18 cellular contexts compared by ENCODE assay signal in the genomic region with DNA sequence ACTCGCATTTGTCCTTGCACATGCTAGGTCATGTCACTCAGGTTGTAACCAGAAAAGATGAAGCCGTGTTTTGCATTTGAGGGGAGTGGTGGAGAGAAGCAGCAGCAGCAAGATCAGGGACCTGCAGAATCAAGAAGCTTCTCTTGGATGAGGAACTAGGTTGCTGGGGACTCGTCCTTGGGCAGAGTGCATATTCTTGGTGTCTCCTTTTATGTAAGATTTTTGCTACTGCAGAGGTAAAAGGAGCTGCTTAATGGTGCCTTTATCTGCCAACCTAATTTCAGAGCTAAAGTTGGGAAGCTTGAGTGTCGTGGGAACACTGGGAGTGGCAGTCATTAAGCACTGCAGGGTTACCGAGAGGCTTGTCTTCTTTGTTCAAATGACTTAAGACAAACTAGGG.
"Had no signal": no experiment of that assay in that cellular context is flagged by ENCODE, and none has a peak within 500 bp of the region (broad histone marks: within the 10 kb centered on the region; RNA-seq: fewer than 3 reads in every experiment).

No MANE protein-coding gene starts in this region.

- H3K4me1 Mint-ChIP-seq: memory B cell had no signal

- H3K36me3 Mint-ChIP-seq: memory B cell, mesothelial cell of epicardium had no signal

- FAIRE-seq: keratinocyte, small intestine had no signal

- H3K9me3 Mint-ChIP-seq: memory B cell had no signal

- ATAC-seq: lower lobe of right lung, psoas muscle had no signal

- H3K27me3 ChIP-seq: heart right ventricle, left lung, neutrophil, thyroid gland, upper lobe of left lung, uterus had no signal

- H3K36me3 ChIP-seq: heart right ventricle, left lung, lower lobe of right lung, neutrophil, thyroid gland, upper lobe of left lung, uterus had no signal

- H3K27ac Mint-ChIP-seq: memory B cell, mesothelial cell of epicardium, nephron had no signal

- H3K9me3 ChIP-seq: heart right ventricle, left lung, lower lobe of right lung, psoas muscle, thyroid gland, upper lobe of left lung, uterus had no signal

- H3K27ac ChIP-seq: coronary artery, heart right ventricle, left lung, lower lobe of right lung, neutrophil, psoas muscle, thyroid gland, upper lobe of left lung, uterus had no signal

- H3K4me3 ChIP-seq: coronary artery, heart right ventricle, left lung, lower lobe of right lung, psoas muscle, thyroid gland, upper lobe of left lung, uterus had no signal

- DNase-seq: effector CD4-positive, alpha-beta T cell; heart right ventricle; left lung; lower lobe of right lung; psoas muscle; stimulated activated CD4-positive, alpha-beta T cell treated with anti-CD3 and anti-CD28 coated beads, Interleukin-12 subunit alpha, Interleukin-12 subunit beta, amount 100 ng/mL, for 4 hours; stimulated activated CD4-positive, alpha-beta T cell treated with anti-CD3 and anti-CD28 coated beads, Interleukin-2, amount 100 ng/mL, for 48 hours; stimulated activated naive CD4-positive, alpha-beta T cell treated with Interleukin-2 at 50 U/mL for 16 hours; thyroid gland; upper lobe of left lung had no signal

- H3K4me1 ChIP-seq: left lung, lower lobe of right lung, psoas muscle, thyroid gland, upper lobe of left lung had no signal

- H3K4me3 Mint-ChIP-seq: memory B cell, mesothelial cell of epicardium, nephron had no signal
